ENCODE assay signal across 9 cellular contexts in the genomic region with DNA sequence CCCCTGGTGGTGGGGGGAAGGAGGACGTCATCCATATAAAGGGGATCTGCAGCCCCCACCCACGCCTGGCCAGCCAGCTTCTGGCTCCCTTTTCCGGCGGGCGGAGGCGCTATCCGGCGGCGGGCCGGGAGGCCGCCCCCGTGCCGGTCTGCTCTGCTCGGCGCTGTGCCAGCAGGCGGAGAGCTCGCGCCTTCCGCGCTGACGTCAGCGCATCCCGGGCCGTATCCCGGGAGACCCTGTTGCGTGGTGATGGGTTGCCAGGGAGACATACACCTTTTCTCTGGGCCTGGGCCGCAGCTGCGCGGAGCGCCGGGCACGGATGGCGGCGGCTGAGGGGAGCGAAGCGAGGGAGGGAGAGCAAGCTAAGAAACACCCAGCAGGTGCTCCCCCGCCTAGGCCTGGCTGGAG. TPM values are rescaled to one million over a fixed set of nuclear protein-coding genes. Genes with fewer than 3 reads are reported as not detected.
DNase-seq lines count a peak whose midpoint lies in the region; ATAC-seq and TF ChIP-seq lines count a peak whose summit lies in the region.
"Had no signal": no experiment of that assay in that cellular context is flagged by ENCODE, and none has a peak within 500 bp of the region (broad histone marks: within the 10 kb centered on the region; RNA-seq: fewer than 3 reads in every experiment).

No MANE protein-coding gene starts in this region.

- H3K4me1 Mint-ChIP-seq in chondrocyte (ENCODE audit: low read depth), result peaks cover 50% of the 10 kb centered on the region

- intact Hi-C loops in OCI-LY7 (cut with micrococcal nuclease; ENCODE audit: unreplicated experiment), result no loop called here

- peaks cover 7% of the 10 kb centered on the region for H3K36me3 ChIP-seq in kidney epithelial cell (ENCODE audit: control insufficient read depth, insufficient read depth, low read length)
- peaks cover 21% of the 10 kb centered on the region; the same call in 1 of the 2 replicates for H3K36me3 ChIP-seq in OCI-LY7 (ENCODE audit: insufficient read depth, low read length)

- DNase-seq in C1 segment of cervical spinal cord (lab: John Stamatoyannopoulos, UW) (peak; percentile 17 to 87 (median 70)), NCI-H2171 treated with DMSO at 0.1 percent for 48 hours (lab: John Stamatoyannopoulos, UW) (peak; percentile 94), chondrocyte (ENCODE audit: low spot score) (no peak), kidney epithelial cell (ENCODE audit: low read depth) (no peak), superior temporal gyrus (ENCODE audit: extremely low spot score) (peak; percentile 75), OCI-LY7 (ENCODE audit: low spot score) (no peak)
- DNase-seq in activated naive CD4-positive, alpha-beta T cell treated with Interleukin-2 at 50 U/mL for 16 hours, result no peak

- peak overlapping the region; percentile 6 for H3K4me3 Mint-ChIP-seq in chondrocyte (ENCODE audit: unreplicated experiment)

- no peak overlapping the region for H3K27ac ChIP-seq in OCI-LY7 (ENCODE audit: low read depth, low read length, poor library complexity, severe bottlenecking)

- peak; percentile 41 for TF ChIP-seq CTCF in chondrocyte (IDR thresholded peaks at IDR 0.05)
- no peak for TF ChIP-seq CTCF in kidney epithelial cell (IDR thresholded peaks at IDR 0.05; ENCODE audit: insufficient read depth, low read length, poor library complexity, severe bottlenecking)
- no peak for TF ChIP-seq CTCF in OCI-LY7 (conservative IDR thresholded peaks at IDR 0.05; ENCODE audit: low read length)

- H3K9me3 ChIP-seq in OCI-LY7 (ENCODE audit: low read length), result no peaks in the 10 kb centered on the region

- H3K79me2 ChIP-seq in OCI-LY7 (ENCODE audit: insufficient read depth, low read depth, low read length), result no peaks in the 10 kb centered on the region

- CTCF ChIA-PET in OCI-LY7 (lab: Charles Lee; ENCODE audit: unreplicated experiment), result no interaction called here

- POLR2A ChIA-PET in OCI-LY7 (lab: Charles Lee), result no interaction called here

- H3K9me2 ChIP-seq in OCI-LY7 (ENCODE audit: insufficient read depth, low read length), result no peaks in the 10 kb centered on the region

- H3K9me3 Mint-ChIP-seq in chondrocyte (ENCODE audit: low read depth), result no peaks in the 10 kb centered on the region

- peaks cover 15% of the 10 kb centered on the region for H3K36me3 Mint-ChIP-seq in chondrocyte (ENCODE audit: low read depth)

- no peak overlapping the region for H3K4me2 ChIP-seq in OCI-LY7 (ENCODE audit: low read length)

- peak overlapping the region; percentile 2 for H3K4me3 ChIP-seq in kidney epithelial cell (ENCODE audit: low read depth, low read length)
- no peak overlapping the region for H3K4me3 ChIP-seq in OCI-LY7 (ENCODE audit: low read depth, low read length, poor library complexity, severe bottlenecking)

- H4K20me1 ChIP-seq in OCI-LY7 (ENCODE audit: insufficient read depth, low read length), result peaks cover 4% of the 10 kb centered on the region; the same call in 1 of the 2 replicates

- H3K27me3 Mint-ChIP-seq in chondrocyte (ENCODE audit: low read depth), result no peaks in the 10 kb centered on the region

- peak overlapping the region; percentile 61 for H3K27ac Mint-ChIP-seq in chondrocyte (ENCODE audit: unreplicated experiment)

- BruUV-seq in OCI-LY7 (replicated peaks; lab: Mats Ljungman, UMichigan), result no TSS peak

- H2AFZ ChIP-seq in OCI-LY7 (ENCODE audit: low read length), result no peak overlapping the region

- H3K4me1 ChIP-seq in OCI-LY7 (ENCODE audit: insufficient read depth, low read length, poor library complexity, severe bottlenecking), result peaks cover 8% of the 10 kb centered on the region

- H3K27me3 ChIP-seq in kidney epithelial cell (ENCODE audit: control insufficient read depth, insufficient read depth, low read length), result no peaks in the 10 kb centered on the region

- no peak for ATAC-seq in GM18909 (IDR thresholded peaks at IDR 0.05; ENCODE audit: poor library complexity, unreplicated experiment)

RNA-seq across cellular contexts. Expression of a gene that starts 1.1 kb away (rescaled TPM):
- 13.4 to 15.3 TPM (median 13.4 TPM) in 3 replicates for total RNA-seq in chondrocyte
- 14.0 and 14.7 TPM in 2 replicates for total RNA-seq in kidney epithelial cell
- 3.8 and 5.2 TPM in 2 replicates for total RNA-seq in OCI-LY7 (2014; rRNA removed; shearing (Covaris generic))
- total RNA-seq in OCI-LY7 (2022), result 3.7 and 4.2 TPM in 2 replicates

RNA-seq across cellular contexts. Expression of a gene that starts 22.9 kb away (rescaled TPM):
- total RNA-seq in chondrocyte (3.1 to 6.5 TPM (median 3.1 TPM) in 3 replicates), kidney epithelial cell (2.6 and 4.0 TPM in 2 replicates), OCI-LY7 (2022) (14.2 and 15.0 TPM in 2 replicates)
- total RNA-seq in OCI-LY7 (2014; rRNA removed; shearing (Covaris generic)), result 4.2 and 8.5 TPM in 2 replicates

RNA-seq across cellular contexts. Expression of a gene that starts 23.0 kb away (rescaled TPM):
- total RNA-seq in chondrocyte (49.8 to 71.0 TPM (median 50.4 TPM) in 3 replicates), kidney epithelial cell (73.3 and 79.8 TPM in 2 replicates), OCI-LY7 (2022) (73.0 and 80.1 TPM in 2 replicates)
- 62.5 and 85.8 TPM in 2 replicates for total RNA-seq in OCI-LY7 (2014; rRNA removed; shearing (Covaris generic))

RNA-seq across cellular contexts. Expression of a gene that starts 24.1 kb away (rescaled TPM):
- 388 to 532 TPM (median 403 TPM) in 3 replicates for total RNA-seq in chondrocyte
- 381 and 386 TPM in 2 replicates for total RNA-seq in kidney epithelial cell
- total RNA-seq in OCI-LY7 (2014; rRNA removed; shearing (Covaris generic)), result 245 and 293 TPM in 2 replicates
- 350 and 412 TPM in 2 replicates for total RNA-seq in OCI-LY7 (2022)

RNA-seq across cellular contexts. Expression of a gene that starts 39.5 kb away (rescaled TPM):
- total RNA-seq in chondrocyte (not detected in 3 replicates), kidney epithelial cell (0.25 TPM in 1 of 2 replicates, not detected in the other), OCI-LY7 (2022) (not detected in 2 replicates)
- total RNA-seq in OCI-LY7 (2014; rRNA removed; shearing (Covaris generic)), result not detected in 2 replicates
- total RNA-seq: T-helper 1 cell treated with Interleukin-12 subunit alpha and Interleukin-12 subunit beta and Interleukin-4 antibody, amounts not matched to agents 30 ng/mL and 1 ng/mL, for 36 hours had no signal

Comparison
In these comparisons a context has a peak if more than half of its experiments do, and no peak if none do; other contexts are left out.
1. DNase-seq: peak in C1 segment of cervical spinal cord (14 of 14), NCI-H2171 treated with DMSO at 0.1 percent for 48 hours (single experiment) and superior temporal gyrus (single experiment); none in chondrocyte (single experiment), kidney epithelial cell (single experiment), OCI-LY7 (single experiment) and activated naive CD4-positive, alpha-beta T cell treated with Interleukin-2 at 50 U/mL for 16 hours (single experiment).